ENCODE assay signal across 1 cellular context in the genomic region with DNA sequence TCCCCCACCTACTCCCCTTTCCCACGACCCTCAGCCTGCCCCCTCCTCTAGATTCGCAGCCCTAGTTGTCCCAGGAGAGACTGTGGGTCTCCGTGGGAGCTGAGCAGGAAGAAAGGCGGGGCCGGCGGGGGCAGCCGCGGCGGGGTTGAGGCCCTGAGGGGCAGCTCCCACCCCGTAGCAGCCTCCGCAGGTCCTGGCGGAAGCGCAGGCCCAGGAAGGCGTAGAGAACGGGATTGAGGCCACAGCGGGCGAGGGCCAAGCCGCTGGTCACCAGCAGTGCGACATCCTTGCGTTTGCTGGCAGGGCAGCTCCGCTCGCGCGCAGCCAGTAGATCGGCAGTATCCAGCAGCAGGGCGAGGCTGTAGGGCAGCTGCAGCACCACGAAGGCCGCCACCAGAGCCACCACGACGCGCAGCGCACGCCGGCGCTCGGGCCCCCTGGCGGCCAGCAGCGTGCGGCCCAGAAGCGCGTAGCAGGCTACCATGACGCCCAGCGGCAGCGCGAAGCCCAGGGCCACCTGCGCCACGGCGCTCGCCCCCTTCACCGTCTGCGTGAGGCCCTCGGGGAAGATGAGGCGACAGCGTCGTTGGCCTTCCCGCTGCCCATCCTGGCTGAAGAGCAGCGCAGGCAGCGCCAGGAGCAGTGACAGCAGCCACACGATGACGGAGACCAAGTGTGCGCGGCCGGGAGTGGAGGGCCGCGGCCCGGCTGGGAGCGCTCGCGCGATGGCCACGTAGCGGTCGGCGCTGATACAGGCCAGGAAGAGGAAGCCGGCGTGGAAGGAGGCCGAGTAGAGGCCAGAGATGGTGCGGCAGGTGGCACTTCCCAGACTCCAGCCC.
TF ChIP-seq lines count a peak whose summit lies in the region.

No MANE protein-coding gene starts in this region.

TF ChIP-seq in HEK293, 187 proteins besides CTCF, POLR2A, EP300 and RAD21 (continues in another document):
- TF ChIP-seq ZNF571 (tag by site-specific recombination; IDR thresholded peaks at IDR 0.05): no peak
- TF ChIP-seq ZNF302 (tag by site-specific recombination; IDR thresholded peaks at IDR 0.05; ENCODE audit: low read depth): no peak
- no peak for TF ChIP-seq ZNF549 (tag by site-specific recombination; IDR thresholded peaks at IDR 0.05)
- TF ChIP-seq ZNF404 (tag by site-specific recombination; IDR thresholded peaks at IDR 0.05): no peak
- no peak for TF ChIP-seq ZNF624 (tag by site-specific recombination; IDR thresholded peaks at IDR 0.05)
- TF ChIP-seq ZNF16 (tag by site-specific recombination; IDR thresholded peaks at IDR 0.05; ENCODE audit: low read depth): no peak
- no peak for TF ChIP-seq RBAK (tag by site-specific recombination; IDR thresholded peaks at IDR 0.05)
- TF ChIP-seq, protein P1, sequence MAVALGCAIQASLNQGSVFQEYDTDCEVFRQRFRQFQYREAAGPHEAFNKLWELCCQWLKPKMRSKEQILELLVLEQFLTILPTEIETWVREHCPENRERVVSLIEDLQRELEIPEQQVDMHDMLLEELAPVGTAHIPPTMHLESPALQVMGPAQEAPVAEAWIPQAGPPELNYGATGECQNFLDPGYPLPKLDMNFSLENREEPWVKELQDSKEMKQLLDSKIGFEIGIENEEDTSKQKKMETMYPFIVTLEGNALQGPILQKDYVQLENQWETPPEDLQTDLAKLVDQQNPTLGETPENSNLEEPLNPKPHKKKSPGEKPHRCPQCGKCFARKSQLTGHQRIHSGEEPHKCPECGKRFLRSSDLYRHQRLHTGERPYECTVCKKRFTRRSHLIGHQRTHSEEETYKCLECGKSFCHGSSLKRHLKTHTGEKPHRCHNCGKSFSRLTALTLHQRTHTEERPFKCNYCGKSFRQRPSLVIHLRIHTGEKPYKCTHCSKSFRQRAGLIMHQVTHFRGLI (tag by site-specific recombination; IDR thresholded peaks at IDR 0.05): no peak
- TF ChIP-seq ZNF354C (tag by site-specific recombination; IDR thresholded peaks at IDR 0.05; ENCODE audit: borderline replicate concordance, low read depth): no peak
- TF ChIP-seq SALL2 (tag by site-specific recombination; IDR thresholded peaks at IDR 0.05; ENCODE audit: borderline replicate concordance): no peak
- TF ChIP-seq, protein P2, sequence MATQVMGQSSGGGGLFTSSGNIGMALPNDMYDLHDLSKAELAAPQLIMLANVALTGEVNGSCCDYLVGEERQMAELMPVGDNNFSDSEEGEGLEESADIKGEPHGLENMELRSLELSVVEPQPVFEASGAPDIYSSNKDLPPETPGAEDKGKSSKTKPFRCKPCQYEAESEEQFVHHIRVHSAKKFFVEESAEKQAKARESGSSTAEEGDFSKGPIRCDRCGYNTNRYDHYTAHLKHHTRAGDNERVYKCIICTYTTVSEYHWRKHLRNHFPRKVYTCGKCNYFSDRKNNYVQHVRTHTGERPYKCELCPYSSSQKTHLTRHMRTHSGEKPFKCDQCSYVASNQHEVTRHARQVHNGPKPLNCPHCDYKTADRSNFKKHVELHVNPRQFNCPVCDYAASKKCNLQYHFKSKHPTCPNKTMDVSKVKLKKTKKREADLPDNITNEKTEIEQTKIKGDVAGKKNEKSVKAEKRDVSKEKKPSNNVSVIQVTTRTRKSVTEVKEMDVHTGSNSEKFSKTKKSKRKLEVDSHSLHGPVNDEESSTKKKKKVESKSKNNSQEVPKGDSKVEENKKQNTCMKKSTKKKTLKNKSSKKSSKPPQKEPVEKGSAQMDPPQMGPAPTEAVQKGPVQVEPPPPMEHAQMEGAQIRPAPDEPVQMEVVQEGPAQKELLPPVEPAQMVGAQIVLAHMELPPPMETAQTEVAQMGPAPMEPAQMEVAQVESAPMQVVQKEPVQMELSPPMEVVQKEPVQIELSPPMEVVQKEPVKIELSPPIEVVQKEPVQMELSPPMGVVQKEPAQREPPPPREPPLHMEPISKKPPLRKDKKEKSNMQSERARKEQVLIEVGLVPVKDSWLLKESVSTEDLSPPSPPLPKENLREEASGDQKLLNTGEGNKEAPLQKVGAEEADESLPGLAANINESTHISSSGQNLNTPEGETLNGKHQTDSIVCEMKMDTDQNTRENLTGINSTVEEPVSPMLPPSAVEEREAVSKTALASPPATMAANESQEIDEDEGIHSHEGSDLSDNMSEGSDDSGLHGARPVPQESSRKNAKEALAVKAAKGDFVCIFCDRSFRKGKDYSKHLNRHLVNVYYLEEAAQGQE (tag by site-specific recombination; IDR thresholded peaks at IDR 0.05): 0 out of 2 replicates have a peak, but pooled peaks have one; percentile 13
- 0 out of 2 replicates have a peak, but pooled peaks have one; percentile 59 for TF ChIP-seq ZNF785 (tag by site-specific recombination; IDR thresholded peaks at IDR 0.05)
- TF ChIP-seq ZNF37A (tag by site-specific recombination; IDR thresholded peaks at IDR 0.05): no peak
- TF ChIP-seq, protein P3, sequence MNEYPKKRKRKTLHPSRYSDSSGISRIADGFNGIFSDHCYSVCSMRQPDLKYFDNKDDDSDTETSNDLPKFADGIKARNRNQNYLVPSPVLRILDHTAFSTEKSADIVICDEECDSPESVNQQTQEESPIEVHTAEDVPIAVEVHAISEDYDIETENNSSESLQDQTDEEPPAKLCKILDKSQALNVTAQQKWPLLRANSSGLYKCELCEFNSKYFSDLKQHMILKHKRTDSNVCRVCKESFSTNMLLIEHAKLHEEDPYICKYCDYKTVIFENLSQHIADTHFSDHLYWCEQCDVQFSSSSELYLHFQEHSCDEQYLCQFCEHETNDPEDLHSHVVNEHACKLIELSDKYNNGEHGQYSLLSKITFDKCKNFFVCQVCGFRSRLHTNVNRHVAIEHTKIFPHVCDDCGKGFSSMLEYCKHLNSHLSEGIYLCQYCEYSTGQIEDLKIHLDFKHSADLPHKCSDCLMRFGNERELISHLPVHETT (tag by site-specific recombination; IDR thresholded peaks at IDR 0.05): no peak
- TF ChIP-seq ZBTB17 (tag by site-specific recombination; IDR thresholded peaks at IDR 0.05): peak; percentile 77
- no peak for TF ChIP-seq GLI2 (tag by site-specific recombination; IDR thresholded peaks at IDR 0.05; ENCODE audit: borderline replicate concordance, low read depth)
- no peak for TF ChIP-seq ZNF660 (tag by site-specific recombination; IDR thresholded peaks at IDR 0.05)
- peak; percentile 99 for TF ChIP-seq ZNF335 (tag by site-specific recombination; conservative IDR thresholded peaks at IDR 0.05)
- TF ChIP-seq, protein P4, sequence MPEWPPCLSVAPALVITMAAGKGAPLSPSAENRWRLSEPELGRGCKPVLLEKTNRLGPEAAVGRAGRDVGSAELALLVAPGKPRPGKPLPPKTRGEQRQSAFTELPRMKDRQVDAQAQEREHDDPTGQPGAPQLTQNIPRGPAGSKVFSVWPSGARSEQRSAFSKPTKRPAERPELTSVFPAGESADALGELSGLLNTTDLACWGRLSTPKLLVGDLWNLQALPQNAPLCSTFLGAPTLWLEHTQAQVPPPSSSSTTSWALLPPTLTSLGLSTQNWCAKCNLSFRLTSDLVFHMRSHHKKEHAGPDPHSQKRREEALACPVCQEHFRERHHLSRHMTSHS (tag by site-specific recombination; IDR thresholded peaks at IDR 0.05): no peak
- TF ChIP-seq ZNF391 (tag by site-specific recombination; IDR thresholded peaks at IDR 0.05; ENCODE audit: borderline replicate concordance, low read depth): no peak; the same call in 1 of the 2 replicates
- TF ChIP-seq ZNF768 (tag by site-specific recombination; IDR thresholded peaks at IDR 0.05): no peak
- 0 out of 2 replicates have a peak, but pooled peaks have one; percentile 49 for TF ChIP-seq ZNF324 (tag by site-specific recombination; IDR thresholded peaks at IDR 0.05)
- TF ChIP-seq, protein P5, sequence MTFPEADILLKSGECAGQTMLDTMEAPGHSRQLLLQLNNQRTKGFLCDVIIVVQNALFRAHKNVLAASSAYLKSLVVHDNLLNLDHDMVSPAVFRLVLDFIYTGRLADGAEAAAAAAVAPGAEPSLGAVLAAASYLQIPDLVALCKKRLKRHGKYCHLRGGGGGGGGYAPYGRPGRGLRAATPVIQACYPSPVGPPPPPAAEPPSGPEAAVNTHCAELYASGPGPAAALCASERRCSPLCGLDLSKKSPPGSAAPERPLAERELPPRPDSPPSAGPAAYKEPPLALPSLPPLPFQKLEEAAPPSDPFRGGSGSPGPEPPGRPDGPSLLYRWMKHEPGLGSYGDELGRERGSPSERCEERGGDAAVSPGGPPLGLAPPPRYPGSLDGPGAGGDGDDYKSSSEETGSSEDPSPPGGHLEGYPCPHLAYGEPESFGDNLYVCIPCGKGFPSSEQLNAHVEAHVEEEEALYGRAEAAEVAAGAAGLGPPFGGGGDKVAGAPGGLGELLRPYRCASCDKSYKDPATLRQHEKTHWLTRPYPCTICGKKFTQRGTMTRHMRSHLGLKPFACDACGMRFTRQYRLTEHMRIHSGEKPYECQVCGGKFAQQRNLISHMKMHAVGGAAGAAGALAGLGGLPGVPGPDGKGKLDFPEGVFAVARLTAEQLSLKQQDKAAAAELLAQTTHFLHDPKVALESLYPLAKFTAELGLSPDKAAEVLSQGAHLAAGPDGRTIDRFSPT (tag by site-specific recombination; IDR thresholded peaks at IDR 0.05): no peak
- no peak for TF ChIP-seq FEZF1 (tag by site-specific recombination; IDR thresholded peaks at IDR 0.05)
- no peak for TF ChIP-seq ZFP37 (tag by site-specific recombination; IDR thresholded peaks at IDR 0.05)
- no peak for TF ChIP-seq ZNF292 (tag by site-specific recombination; IDR thresholded peaks at IDR 0.05; ENCODE audit: borderline replicate concordance, low read depth)
- no peak for TF ChIP-seq ZNF555 (tag by site-specific recombination; conservative IDR thresholded peaks at IDR 0.05)
- peak; percentile 2; the same call in 1 of the 2 replicates for TF ChIP-seq ZNF677 (tag by site-specific recombination; IDR thresholded peaks at IDR 0.05)
- TF ChIP-seq ZNF501 (tag by site-specific recombination; IDR thresholded peaks at IDR 0.05): no peak
- TF ChIP-seq ZNF843 (tag by site-specific recombination; IDR thresholded peaks at IDR 0.05): no peak
- peak; percentile 76; the same call in 1 of the 2 replicates for TF ChIP-seq ZNF76 (tag by site-specific recombination; IDR thresholded peaks at IDR 0.05; ENCODE audit: borderline replicate concordance, low read depth)
- TF ChIP-seq, protein P6, sequence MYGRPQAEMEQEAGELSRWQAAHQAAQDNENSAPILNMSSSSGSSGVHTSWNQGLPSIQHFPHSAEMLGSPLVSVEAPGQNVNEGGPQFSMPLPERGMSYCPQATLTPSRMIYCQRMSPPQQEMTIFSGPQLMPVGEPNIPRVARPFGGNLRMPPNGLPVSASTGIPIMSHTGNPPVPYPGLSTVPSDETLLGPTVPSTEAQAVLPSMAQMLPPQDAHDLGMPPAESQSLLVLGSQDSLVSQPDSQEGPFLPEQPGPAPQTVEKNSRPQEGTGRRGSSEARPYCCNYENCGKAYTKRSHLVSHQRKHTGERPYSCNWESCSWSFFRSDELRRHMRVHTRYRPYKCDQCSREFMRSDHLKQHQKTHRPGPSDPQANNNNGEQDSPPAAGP (tag by site-specific recombination; IDR thresholded peaks at IDR 0.05): peak; percentile 76
- no peak for TF ChIP-seq MEIS1 (CRISPR knock-in tag; IDR thresholded peaks at IDR 0.05; ENCODE audit: borderline replicate concordance)
- TF ChIP-seq, protein P7, sequence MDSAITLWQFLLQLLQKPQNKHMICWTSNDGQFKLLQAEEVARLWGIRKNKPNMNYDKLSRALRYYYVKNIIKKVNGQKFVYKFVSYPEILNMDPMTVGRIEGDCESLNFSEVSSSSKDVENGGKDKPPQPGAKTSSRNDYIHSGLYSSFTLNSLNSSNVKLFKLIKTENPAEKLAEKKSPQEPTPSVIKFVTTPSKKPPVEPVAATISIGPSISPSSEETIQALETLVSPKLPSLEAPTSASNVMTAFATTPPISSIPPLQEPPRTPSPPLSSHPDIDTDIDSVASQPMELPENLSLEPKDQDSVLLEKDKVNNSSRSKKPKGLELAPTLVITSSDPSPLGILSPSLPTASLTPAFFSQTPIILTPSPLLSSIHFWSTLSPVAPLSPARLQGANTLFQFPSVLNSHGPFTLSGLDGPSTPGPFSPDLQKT (IDR thresholded peaks at IDR 0.05; ENCODE audit: borderline replicate concordance, low read depth, low read length): no peak
- TF ChIP-seq SCRT1 (tag by site-specific recombination; IDR thresholded peaks at IDR 0.05; ENCODE audit: borderline replicate concordance): no peak
- TF ChIP-seq ZNF521 (tag by site-specific recombination; IDR thresholded peaks at IDR 0.05): no peak
- TF ChIP-seq ZNF223 (tag by site-specific recombination; IDR thresholded peaks at IDR 0.05): no peak
- no peak for TF ChIP-seq ZBTB7A (tag by site-specific recombination; IDR thresholded peaks at IDR 0.05; ENCODE audit: low read depth)
- TF ChIP-seq, protein P8, sequence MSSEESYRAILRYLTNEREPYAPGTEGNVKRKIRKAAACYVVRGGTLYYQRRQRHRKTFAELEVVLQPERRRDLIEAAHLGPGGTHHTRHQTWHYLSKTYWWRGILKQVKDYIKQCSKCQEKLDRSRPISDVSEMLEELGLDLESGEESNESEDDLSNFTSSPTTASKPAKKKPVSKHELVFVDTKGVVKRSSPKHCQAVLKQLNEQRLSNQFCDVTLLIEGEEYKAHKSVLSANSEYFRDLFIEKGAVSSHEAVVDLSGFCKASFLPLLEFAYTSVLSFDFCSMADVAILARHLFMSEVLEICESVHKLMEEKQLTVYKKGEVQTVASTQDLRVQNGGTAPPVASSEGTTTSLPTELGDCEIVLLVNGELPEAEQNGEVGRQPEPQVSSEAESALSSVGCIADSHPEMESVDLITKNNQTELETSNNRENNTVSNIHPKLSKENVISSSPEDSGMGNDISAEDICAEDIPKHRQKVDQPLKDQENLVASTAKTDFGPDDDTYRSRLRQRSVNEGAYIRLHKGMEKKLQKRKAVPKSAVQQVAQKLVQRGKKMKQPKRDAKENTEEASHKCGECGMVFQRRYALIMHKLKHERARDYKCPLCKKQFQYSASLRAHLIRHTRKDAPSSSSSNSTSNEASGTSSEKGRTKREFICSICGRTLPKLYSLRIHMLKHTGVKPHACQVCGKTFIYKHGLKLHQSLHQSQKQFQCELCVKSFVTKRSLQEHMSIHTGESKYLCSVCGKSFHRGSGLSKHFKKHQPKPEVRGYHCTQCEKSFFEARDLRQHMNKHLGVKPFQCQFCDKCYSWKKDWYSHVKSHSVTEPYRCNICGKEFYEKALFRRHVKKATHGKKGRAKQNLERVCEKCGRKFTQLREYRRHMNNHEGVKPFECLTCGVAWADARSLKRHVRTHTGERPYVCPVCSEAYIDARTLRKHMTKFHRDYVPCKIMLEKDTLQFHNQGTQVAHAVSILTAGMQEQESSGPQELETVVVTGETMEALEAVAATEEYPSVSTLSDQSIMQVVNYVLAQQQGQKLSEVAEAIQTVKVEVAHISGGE (tag by site-specific recombination; conservative IDR thresholded peaks at IDR 0.05; ENCODE audit: low read depth): no peak
- TF ChIP-seq KLF16 (tag by site-specific recombination; IDR thresholded peaks at IDR 0.05): peak; percentile 80
- TF ChIP-seq, protein P9, sequence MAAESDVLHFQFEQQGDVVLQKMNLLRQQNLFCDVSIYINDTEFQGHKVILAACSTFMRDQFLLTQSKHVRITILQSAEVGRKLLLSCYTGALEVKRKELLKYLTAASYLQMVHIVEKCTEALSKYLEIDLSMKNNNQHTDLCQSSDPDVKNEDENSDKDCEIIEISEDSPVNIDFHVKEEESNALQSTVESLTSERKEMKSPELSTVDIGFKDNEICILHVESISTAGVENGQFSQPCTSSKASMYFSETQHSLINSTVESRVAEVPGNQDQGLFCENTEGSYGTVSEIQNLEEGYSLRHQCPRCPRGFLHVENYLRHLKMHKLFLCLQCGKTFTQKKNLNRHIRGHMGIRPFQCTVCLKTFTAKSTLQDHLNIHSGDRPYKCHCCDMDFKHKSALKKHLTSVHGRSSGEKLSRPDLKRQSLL (tag by site-specific recombination; IDR thresholded peaks at IDR 0.05): 0 out of 2 replicates have a peak, but pooled peaks have one; percentile 26
- TF ChIP-seq ZNF544 (tag by site-specific recombination; IDR thresholded peaks at IDR 0.05): no peak
- no peak for TF ChIP-seq ZFP3 (tag by site-specific recombination; IDR thresholded peaks at IDR 0.05; ENCODE audit: low read depth)
